Comparison of ENCODE assay signal across 21 cellular contexts in the genomic region with DNA sequence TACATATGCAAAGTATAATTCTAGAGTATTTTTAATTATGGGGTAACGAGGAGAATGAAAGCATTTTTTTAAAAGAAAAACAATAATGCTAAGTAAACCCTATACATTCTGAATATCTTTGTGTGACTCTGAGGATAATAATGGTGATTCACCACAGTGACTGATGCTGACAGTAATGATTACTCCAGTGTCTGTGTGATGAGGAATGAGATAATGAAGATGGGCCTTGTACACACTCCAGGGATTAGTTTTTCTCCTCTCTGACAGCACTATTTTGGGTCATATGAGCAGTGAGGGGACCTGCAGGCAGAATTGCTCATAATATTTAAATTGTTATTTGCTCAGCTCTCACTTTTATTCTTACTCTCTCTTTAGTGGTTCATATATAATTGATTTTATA.
DNase-seq lines count a peak whose midpoint lies in the region; ATAC-seq, FAIRE-seq and TF ChIP-seq lines count a peak whose summit lies in the region.
"Had no signal": no experiment of that assay in that cellular context is flagged by ENCODE, and none has a peak within 500 bp of the region (broad histone marks: within the 10 kb centered on the region; RNA-seq: fewer than 3 reads in every experiment).

No MANE protein-coding gene starts in this region.

- peaks cover 2% of the 10 kb centered on the region; the same call in 1 of the 2 replicates for H3K9me1 ChIP-seq in IMR-90 (ENCODE audit: insufficient read depth, low read length)

- WGBS in IMR-90 (ENCODE audit: extremely low coverage in 2 of 2, insufficient read length in 1 of 2), 2 experiments, result no CpG with 5 or more reads among the region's 1 CpG

- H3K9ac ChIP-seq in IMR-90 (ENCODE audit: low read depth, low read length) (no peak overlapping the region), neural cell (ENCODE audit: low read length) (no peak overlapping the region)

- no peak overlapping the region for H2BK15ac ChIP-seq in IMR-90 (ENCODE audit: low read depth, low read length)

- no peak overlapping the region for H2BK20ac ChIP-seq in IMR-90 (ENCODE audit: low read depth, low read length)

- no peak overlapping the region for H2BK5ac ChIP-seq in IMR-90 (ENCODE audit: low read depth, low read length, poor library complexity, severe bottlenecking)

- in situ Hi-C loops in IMR-90 (cut with MboI; ENCODE audit: low sequenced_read_pairs), result no loop called here
- in situ Hi-C loops in brain microvascular endothelial cell (cut with HindIII; ENCODE audit: low pct_ligation_motif_present, low sequenced_read_pairs), result no loop called here

- intact Hi-C loops in IMR-90 (cut with micrococcal nuclease), result no loop called here
- intact Hi-C loops in sciatic nerve (cut with DNase I), result no loop called here

- FAIRE-seq in GM12891 (lab: Jason Lieb, UNC), result no peak

- no peak overlapping the region for H4K8ac ChIP-seq in IMR-90 (ENCODE audit: low read depth in 2 of 2, low read length in 2 of 2)

- H2AK9ac ChIP-seq in IMR-90 (replicated peaks; ENCODE audit: low read depth, low read length, poor library complexity), result no peak overlapping the region

- no peak overlapping the region for H3K18ac ChIP-seq in IMR-90 (ENCODE audit: low read depth, low read length)

- no peaks in the 10 kb centered on the region for H3K79me2 ChIP-seq in neural cell (replicated peaks; ENCODE audit: insufficient read depth, low read length)

- H3F3A ChIP-seq in neural cell (ENCODE audit: insufficient read depth, low read length, poor library complexity, severe bottlenecking), result no peaks in the 10 kb centered on the region

- peak; percentile 89 for TF ChIP-seq EP300 in neural cell (conservative IDR thresholded peaks at IDR 0.05; ENCODE audit: poor library complexity, severe bottlenecking)

- CTCF ChIA-PET in IMR-90 (lab: Yijun Ruan, JAX), result no interaction called here

- no peak overlapping the region for H2AK5ac ChIP-seq in IMR-90 (ENCODE audit: low read depth, low read length)

- H3K9me2 ChIP-seq in neural cell (ENCODE audit: insufficient read depth, low read length), result no peaks in the 10 kb centered on the region

- no peak overlapping the region for H4K5ac ChIP-seq in IMR-90 (ENCODE audit: low read depth, low read length)

- no peak overlapping the region for H3K14ac ChIP-seq in IMR-90 (replicated peaks; ENCODE audit: low read depth, low read length)

- dilution Hi-C loops in IMR-90 (cut with HindIII; ENCODE audit: low sequenced_read_pairs, unreplicated experiment), result no loop called here

- H2AFZ ChIP-seq in IMR-90 (replicated peaks; ENCODE audit: low read length, poor library complexity) (no peak overlapping the region), neural cell (ENCODE audit: low read depth, low read length) (no peak overlapping the region)

- H4K20me1 ChIP-seq in IMR-90 (ENCODE audit: insufficient read depth, low read length) (no peaks in the 10 kb centered on the region), neural cell (ENCODE audit: insufficient read depth) (no peaks in the 10 kb centered on the region)

- no peak for TF ChIP-seq RAD21 in IMR-90 (IDR thresholded peaks at IDR 0.05; ENCODE audit: low read length)
- no peak for TF ChIP-seq RAD21 in neural cell (conservative IDR thresholded peaks at IDR 0.05)

- no peaks in the 10 kb centered on the region for H3K9me3 ChIP-seq in IMR-90 (ENCODE audit: control insufficient read depth, insufficient read depth, low read length)
- H3K9me3 ChIP-seq in neural cell (ENCODE audit: low read length), result no peaks in the 10 kb centered on the region
- H3K9me3 ChIP-seq: ascending aorta, esophagus squamous epithelium, SJCRH30 had no signal

- no peak overlapping the region for H4K91ac ChIP-seq in IMR-90 (ENCODE audit: insufficient read depth, low read depth, low read length)

- H3K4me3 ChIP-seq in IMR-90 (ENCODE audit: insufficient read depth, low read depth, low read length) (no peak overlapping the region), brain microvascular endothelial cell (ENCODE audit: low read depth, low read length) (no peak overlapping the region), neural cell (ENCODE audit: low read length) (peak overlapping the region; percentile 22)
- H3K4me3 ChIP-seq: ascending aorta, esophagus squamous epithelium, SJCRH30 had no signal

- DNase-seq in EL (peak; percentile 78), IMR-90 (peak; percentile 57), brain microvascular endothelial cell (peak; percentile 51), sciatic nerve (ENCODE audit: low spot score) (no peak), GM12891 (ENCODE audit: insufficient read length, low spot score) (no peak)
- DNase-seq: activated CD8-positive, alpha-beta T cell treated with anti-CD3 and anti-CD28 coated beads, Interleukin-2, amount 10 ng/mL, durations not matched to agents 7 days and 5 days; activated naive CD4-positive, alpha-beta T cell treated with anti-CD3 and anti-CD28 coated beads, Interleukin-2, amount 50 U/mL, for 16 hours; activated T-cell treated with anti-CD3 and anti-CD28 coated beads, Interleukin-2, amount 50 U/mL, for 24 hours; AML-193; cerebellar nuclear complex; DND-41; effector CD4-positive, alpha-beta T cell; esophagus squamous epithelium; NCI-H1930; NCI-H524; right cardiac atrium; SJCRH30; stimulated activated naive CD4-positive, alpha-beta T cell had no signal

- H3K27ac ChIP-seq in IMR-90 (ENCODE audit: insufficient read depth, low read length) (no peak overlapping the region), brain microvascular endothelial cell (no peak overlapping the region), neural cell (ENCODE audit: low read length) (no peak overlapping the region)
- H3K27ac ChIP-seq: ascending aorta, esophagus squamous epithelium, SJCRH30 had no signal

- no peak overlapping the region for H3K23ac ChIP-seq in IMR-90 (ENCODE audit: low read depth, low read length)

- TF ChIP-seq POLR2A in IMR-90 (IDR thresholded peaks at IDR 0.05; ENCODE audit: low read depth, low read length) (no peak), GM12891 (IDR thresholded peaks at IDR 0.05; ENCODE audit: low read depth, low read length) (no peak)

- H3K56ac ChIP-seq in IMR-90 (ENCODE audit: extremely low read depth, insufficient read depth, low read length), result no peak overlapping the region

- POLR2A ChIA-PET in IMR-90 (lab: Charles Lee; ENCODE audit: unreplicated experiment), result no interaction called here

- H3K79me1 ChIP-seq in IMR-90 (ENCODE audit: low read depth in 1 of 2, low read length in 2 of 2), result no peaks in the 10 kb centered on the region

- no peaks in the 10 kb centered on the region for H3K27me3 ChIP-seq in IMR-90 (ENCODE audit: control insufficient read depth, insufficient read depth, low read length)
- H3K27me3 ChIP-seq in brain microvascular endothelial cell (replicated peaks), result no peaks in the 10 kb centered on the region
- H3K27me3 ChIP-seq in neural cell (ENCODE audit: insufficient read depth, low read depth, low read length), result no peaks in the 10 kb centered on the region
- H3K27me3 ChIP-seq: ascending aorta, esophagus squamous epithelium, SJCRH30 had no signal

- no peak overlapping the region for H3K4ac ChIP-seq in IMR-90 (ENCODE audit: low read depth, low read length)

- no peaks in the 10 kb centered on the region; the same call in 1 of the 2 replicates for H3K4me1 ChIP-seq in IMR-90 (ENCODE audit: control insufficient read depth, insufficient read depth, low read length)
- H3K4me1 ChIP-seq: ascending aorta, SJCRH30 had no signal

- H3K36me3 ChIP-seq in IMR-90 (ENCODE audit: control insufficient read depth, insufficient read depth, low read length), result no peaks in the 10 kb centered on the region
- H3K36me3 ChIP-seq in brain microvascular endothelial cell (replicated peaks), result no peaks in the 10 kb centered on the region
- no peaks in the 10 kb centered on the region for H3K36me3 ChIP-seq in neural cell (ENCODE audit: insufficient read depth, low read length)
- H3K36me3 ChIP-seq: ascending aorta, esophagus squamous epithelium, SJCRH30 had no signal

- H3K4me2 ChIP-seq in IMR-90 (ENCODE audit: low read depth, low read length) (no peak overlapping the region), neural cell (ENCODE audit: low read length) (no peak overlapping the region)

- TF ChIP-seq CTCF in IMR-90 (conservative IDR thresholded peaks at IDR 0.05; ENCODE audit: low read depth, low read length) (no peak), brain microvascular endothelial cell (IDR thresholded peaks at IDR 0.05; ENCODE audit: low read depth, low read length, missing control alignments) (no peak), neural cell (IDR thresholded peaks at IDR 0.05; ENCODE audit: poor library complexity, severe bottlenecking) (no peak)

- BruUV-seq in IMR-90 (replicated peaks; lab: Mats Ljungman, UMichigan), result no TSS peak

- ATAC-seq in IMR-90 (ENCODE audit: low read depth) (peak; percentile 48; the same call in 1 of the 2 replicates), sciatic nerve (no peak), HG03457 (IDR thresholded peaks at IDR 0.05; ENCODE audit: unreplicated experiment) (no peak)
- ATAC-seq: activated CD8-positive, alpha-beta T cell treated with anti-CD3 and anti-CD28 coated beads, Interleukin-2, amount 10 ng/mL, durations not matched to agents 7 days and 5 days; right cardiac atrium had no signal

- H2BK120ac ChIP-seq in IMR-90 (ENCODE audit: low read depth, low read length), result no peak overlapping the region

TF ChIP-seq in IMR-90, 13 proteins besides CTCF, POLR2A, EP300 and RAD21 (continues in another document):
- TF ChIP-seq NFE2L2 (IDR thresholded peaks at IDR 0.05; ENCODE audit: low read depth, low read length), result no peak
- no peak for TF ChIP-seq SMC3 (IDR thresholded peaks at IDR 0.05; ENCODE audit: low read depth, low read length)

TF ChIP-seq in neural cell, 6 proteins besides CTCF, POLR2A, EP300 and RAD21 (continues in another document):
- TF ChIP-seq EZH2 (IDR thresholded peaks at IDR 0.05; ENCODE audit: borderline replicate concordance, insufficient read depth, low read length, poor library complexity, severe bottlenecking) (no peak), SMC3 (conservative IDR thresholded peaks at IDR 0.05; ENCODE audit: poor library complexity) (no peak), POLR2AphosphoS5 (IDR thresholded peaks at IDR 0.05) (peak; percentile 87), TAF1 (IDR thresholded peaks at IDR 0.05; ENCODE audit: low read depth) (no peak), MXI1 (conservative IDR thresholded peaks at IDR 0.05; ENCODE audit: poor library complexity, severe bottlenecking) (no peak)

TF ChIP-seq in GM12891, 5 proteins besides CTCF, POLR2A, EP300 and RAD21:
- no peak for TF ChIP-seq PAX5 (IDR thresholded peaks at IDR 0.05; ENCODE audit: insufficient read depth, low read length, severe bottlenecking)
- TF ChIP-seq POU2F2 (IDR thresholded peaks at IDR 0.05; ENCODE audit: low read depth, low read length), result no peak
- no peak for TF ChIP-seq SPI1 (IDR thresholded peaks at IDR 0.05; ENCODE audit: low read depth, low read length)
- TF ChIP-seq TAF1 (IDR thresholded peaks at IDR 0.05; ENCODE audit: low read depth, low read length), result no peak
- TF ChIP-seq POLR2AphosphoS5 (IDR thresholded peaks at IDR 0.05; ENCODE audit: low read depth, low read length), result no peak
TF ChIP-seq in GM12891: peak in this region for 0.

Comparison
In these comparisons a context has a peak if more than half of its experiments do, and no peak if none do; other contexts are left out.
1. DNase-seq: peak in EL (single experiment), IMR-90 (single experiment) and brain microvascular endothelial cell (single experiment); none in sciatic nerve (single experiment) and GM12891 (single experiment).